23 cellular contexts compared by ENCODE assay signal in the genomic region with DNA sequence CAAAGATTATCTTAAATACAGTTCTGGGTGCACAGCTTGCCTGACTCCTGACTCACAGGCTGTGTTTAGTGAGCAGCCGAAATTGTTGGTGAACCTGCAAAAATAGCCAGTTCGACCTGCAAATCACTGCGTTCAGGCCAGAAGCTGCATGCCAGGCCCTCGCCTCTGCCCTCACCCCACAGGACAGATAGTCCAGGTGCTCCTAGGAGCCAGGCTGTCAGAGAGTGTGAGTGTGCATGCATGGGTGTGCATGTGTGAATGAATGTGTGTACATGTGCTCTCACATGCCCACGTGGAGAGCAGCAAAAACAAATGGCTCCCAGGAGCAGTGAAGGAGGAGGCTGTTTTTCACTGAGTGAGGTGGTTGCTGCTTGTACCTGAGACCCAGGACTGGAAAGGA.
DNase-seq lines count a peak whose midpoint lies in the region; ATAC-seq, FAIRE-seq and TF ChIP-seq lines count a peak whose summit lies in the region.
"Had no signal": no experiment of that assay in that cellular context is flagged by ENCODE, and none has a peak within 500 bp of the region (broad histone marks: within the 10 kb centered on the region; RNA-seq: fewer than 3 reads in every experiment).

No MANE protein-coding gene starts in this region.

- H2AK5ac ChIP-seq in H1 (ENCODE audit: low read depth, low read length) (no peak overlapping the region), trophoblast cell (ENCODE audit: low read length) (no peak overlapping the region)

- H3K9me3 ChIP-seq in HepG2 (ENCODE audit: low read length) = no peaks in the 10 kb centered on the region
- no peaks in the 10 kb centered on the region for H3K9me3 ChIP-seq in right lobe of liver
- no peaks in the 10 kb centered on the region for H3K9me3 ChIP-seq in H1 (ENCODE audit: insufficient read depth in 2 of 2, low read depth in 1 of 2, low read length in 1 of 2)
- no peaks in the 10 kb centered on the region for H3K9me3 ChIP-seq in trophoblast cell (ENCODE audit: insufficient read depth, low read depth, low read length)
- H3K9me3 ChIP-seq: BLaER1, Caco-2, HAP-1 had no signal

- no peak overlapping the region for H3K56ac ChIP-seq in H1 (replicated peaks; ENCODE audit: insufficient read length, low read depth, low read length)

- H3K23me2 ChIP-seq in H1 (ENCODE audit: low read depth, low read length) = no peaks in the 10 kb centered on the region; the same call in none of the 2 replicates

- H3K79me1 ChIP-seq in H1 (ENCODE audit: low read depth, low read length) (no peaks in the 10 kb centered on the region; the same call in 1 of the 2 replicates), trophoblast cell (ENCODE audit: low read length) (no peaks in the 10 kb centered on the region)

- H4K20me1 ChIP-seq in HepG2 (ENCODE audit: insufficient read depth, low read length) (no peaks in the 10 kb centered on the region), H1 (replicated peaks in 1 of 2; ENCODE audit: control insufficient read depth in 1 of 2, insufficient read depth in 2 of 2, low read length in 2 of 2) (no peaks in the 10 kb centered on the region)
- H4K20me1 ChIP-seq: BLaER1 had no signal

- H3K9ac ChIP-seq in HepG2 (ENCODE audit: insufficient read depth, low read depth, low read length) (no peak overlapping the region), H1 (replicated peaks in 1 of 4; ENCODE audit: extremely low read depth in 1 of 4, low read depth in 3 of 4, low read length in 3 of 4) (no peak overlapping the region), trophoblast cell (ENCODE audit: low read length) (no peak overlapping the region)
- H3K9ac ChIP-seq: BLaER1 had no signal

- H3K27ac ChIP-seq in HepG2 (ENCODE audit: extremely low read length, insufficient read depth, low read length) = no peak overlapping the region
- H3K27ac ChIP-seq in right lobe of liver = no peak overlapping the region
- H3K27ac ChIP-seq in H1 (ENCODE audit: low read depth, low read length) = no peak overlapping the region
- no peak overlapping the region for H3K27ac ChIP-seq in trophoblast cell (ENCODE audit: low read depth, low read length)
- H3K27ac ChIP-seq: 22Rv1, BLaER1, C4-2B had no signal

- no peak overlapping the region for H2BK5ac ChIP-seq in H1 (ENCODE audit: low read depth, low read length)
- H2BK5ac ChIP-seq in trophoblast cell (ENCODE audit: low read depth, low read length, poor library complexity) = no peak overlapping the region

- no peak for FAIRE-seq in HepG2 (lab: Jason Lieb, UNC)
- FAIRE-seq in H1 (lab: Jason Lieb, UNC) = no peak
- FAIRE-seq: A204.1, GM12891, GM18507, H54 had no signal

- H3K18ac ChIP-seq in H1 (ENCODE audit: extremely low read depth, low read length) (no peak overlapping the region; the same call in 1 of the 2 replicates), trophoblast cell (ENCODE audit: low read length) (no peak overlapping the region)

- H2AFZ ChIP-seq in HepG2 (ENCODE audit: low read length) (no peak overlapping the region), H1 (ENCODE audit: low read length) (no peak overlapping the region), trophoblast cell (ENCODE audit: insufficient read depth, low read length, poor library complexity) (no peak overlapping the region)
- H2AFZ ChIP-seq: GM23338 had no signal

- H3K4me1 Mint-ChIP-seq in MCF 10A (ENCODE audit: insufficient read depth, unreplicated experiment) = no peaks in the 10 kb centered on the region
- H3K4me1 Mint-ChIP-seq: B cell; CD4-positive, CD25-positive, alpha-beta regulatory T cell had no signal

- ATAC-seq in HepG2 (no peak), right lobe of liver (no peak)
- ATAC-seq: CD8-positive, alpha-beta T cell; GM23338 had no signal

- no peak overlapping the region for H3K4me3 Mint-ChIP-seq in MCF 10A (ENCODE audit: unreplicated experiment)
- H3K4me3 Mint-ChIP-seq: B cell; CD4-positive, CD25-positive, alpha-beta regulatory T cell; CD8-positive, alpha-beta T cell; GM23338; HFFc6 had no signal

- CTCF ChIA-PET in HepG2 (lab: Yijun Ruan, JAX; ENCODE audit: low intra/inter-chr PET ratio, low total read pairs) (no interaction called here), H1 (lab: Charles Lee; ENCODE audit: partially characterized antibody) (interaction anchor here (1.1 kb wide), 1 partner anchor 880 kb away, joined by 3 read pairs; a partner anchor contains a TSS), MCF 10A (lab: Yijun Ruan, JAX) (interaction anchor here (1.7 kb wide), 1 partner anchor 31 kb away, joined by 10 read pairs; no protein-coding TSS in a partner anchor)

- H2BK20ac ChIP-seq in H1 (ENCODE audit: low read length) = 0 out of 2 replicates have a peak overlapping the region, but pooled peaks have one; percentile 44

- no peaks in the 10 kb centered on the region for H3K4me1 ChIP-seq in HepG2 (ENCODE audit: insufficient read depth, low read length)
- no peaks in the 10 kb centered on the region for H3K4me1 ChIP-seq in right lobe of liver
- H3K4me1 ChIP-seq in H1 (replicated peaks in 1 of 4; ENCODE audit: control insufficient read depth in 3 of 4, insufficient read depth in 4 of 4, low read length in 3 of 4) = peaks cover 0 to 5% (median 3%) of the 10 kb centered on the region in 4 experiments; a peak in 3 of 7 replicates
- H3K4me1 ChIP-seq in trophoblast cell (ENCODE audit: control insufficient read depth in 1 of 2, insufficient read depth in 2 of 2, low read length in 2 of 2) = peaks cover 0 to 3% of the 10 kb centered on the region in 2 experiments
- H3K4me1 ChIP-seq: BLaER1, Caco-2, HAP-1 had no signal

- H3K36me3 ChIP-seq in HepG2 (replicated peaks in 1 of 2; ENCODE audit: control insufficient read depth in 1 of 2, insufficient read depth in 2 of 2, low read length in 2 of 2) = no peaks in the 10 kb centered on the region
- H3K36me3 ChIP-seq in right lobe of liver = no peaks in the 10 kb centered on the region
- H3K36me3 ChIP-seq in H1 (ENCODE audit: control insufficient read depth in 2 of 4, insufficient read depth in 4 of 4, low read length in 3 of 4) = no peaks in the 10 kb centered on the region
- H3K36me3 ChIP-seq in trophoblast cell (ENCODE audit: control insufficient read depth in 1 of 2, insufficient read depth in 2 of 2, low read length in 2 of 2) = no peaks in the 10 kb centered on the region
- H3K36me3 ChIP-seq: BLaER1, HAP-1 had no signal

- no peaks in the 10 kb centered on the region for H3K36me3 Mint-ChIP-seq in MCF 10A (ENCODE audit: insufficient read depth, unreplicated experiment)
- H3K36me3 Mint-ChIP-seq: CD4-positive, CD25-positive, alpha-beta regulatory T cell; CD8-positive, alpha-beta T cell had no signal

- WGBS in HepG2 (ENCODE audit: low lambda C conversion rate) = 0% methylated on average over 5 of the region's 5 CpGs
- 57% methylated on average over 5 of the region's 5 CpGs for WGBS in right lobe of liver (ENCODE audit: insufficient coverage, low coverage, low lambda C conversion rate, missing lambda C conversion rate)
- WGBS in H1 (ENCODE audit: extremely low coverage in 1 of 2, insufficient coverage in 1 of 2, insufficient read length in 1 of 2, insufficient replicate concordance in 2 of 2, low coverage in 1 of 2, low lambda C conversion rate in 2 of 2, missing lambda C conversion rate in 1 of 2), 2 experiments = 93% methylated on average over 5 of the region's 5 CpGs; no CpG with 5 or more reads in 1 of the 2 experiments
- no CpG with 5 or more reads among the region's 5 CpGs for WGBS in trophoblast cell (ENCODE audit: extremely low coverage, insufficient coverage, insufficient read length)

- H2BK15ac ChIP-seq in H1 (ENCODE audit: low read length) = 0 out of 2 replicates have a peak overlapping the region, but pooled peaks have one; percentile 85

- H2BK12ac ChIP-seq in H1 (ENCODE audit: low read depth, low read length) (0 out of 2 replicates have a peak overlapping the region, but pooled peaks have one; percentile 71), trophoblast cell (ENCODE audit: low read length) (no peak overlapping the region)

- H4K12ac ChIP-seq in trophoblast cell (ENCODE audit: low read depth, low read length) = no peak overlapping the region

- H4K91ac ChIP-seq in H1 (replicated peaks; ENCODE audit: insufficient read length, low read length) = no peak overlapping the region
- no peak overlapping the region for H4K91ac ChIP-seq in trophoblast cell (ENCODE audit: low read depth, low read length)

- H2BK120ac ChIP-seq in H1 (replicated peaks; ENCODE audit: low read depth, low read length) = no peak overlapping the region
- H2BK120ac ChIP-seq in trophoblast cell (ENCODE audit: insufficient read depth, low read length, poor library complexity) = no peak overlapping the region

- H3K79me2 ChIP-seq in HepG2 (ENCODE audit: insufficient read depth, low read length) = no peaks in the 10 kb centered on the region
- H3K79me2 ChIP-seq in H1 (ENCODE audit: control insufficient read depth in 1 of 2, insufficient read depth in 2 of 2, low read length in 2 of 2) = no peaks in the 10 kb centered on the region
- no peaks in the 10 kb centered on the region for H3K79me2 ChIP-seq in trophoblast cell (ENCODE audit: control insufficient read depth, insufficient read depth, low read length, poor library complexity)

- TF ChIP-seq POLR2A in HepG2 (IDR thresholded peaks at IDR 0.05; ENCODE audit: insufficient read depth in 1 of 2, low read depth in 2 of 2, low read length in 2 of 2) = no peak
- no peak for TF ChIP-seq POLR2A in right lobe of liver (IDR thresholded peaks at IDR 0.05)
- no peak for TF ChIP-seq POLR2A in H1 (IDR thresholded peaks at IDR 0.05; ENCODE audit: control extremely low read depth in 1 of 2, low read depth in 2 of 2, low read length in 2 of 2)

- no peaks in the 10 kb centered on the region for H3K9me3 Mint-ChIP-seq in MCF 10A (ENCODE audit: unreplicated experiment)
- H3K9me3 Mint-ChIP-seq: CD8-positive, alpha-beta T cell; GM23338; HFFc6 had no signal

- no peaks in the 10 kb centered on the region for H3K27me3 Mint-ChIP-seq in MCF 10A (ENCODE audit: insufficient read depth, unreplicated experiment)
- H3K27me3 Mint-ChIP-seq: CD4-positive, CD25-positive, alpha-beta regulatory T cell had no signal

- H3K23ac ChIP-seq in H1 (ENCODE audit: insufficient read length) (no peak overlapping the region), trophoblast cell (ENCODE audit: low read length) (peak overlapping the region; percentile 63)

- no peak for TF ChIP-seq CTCF in HepG2 (CRISPR knock-in tag; IDR thresholded peaks at IDR 0.05)
- no peak for TF ChIP-seq CTCF in right lobe of liver (IDR thresholded peaks at IDR 0.05)
- no peak for TF ChIP-seq CTCF in H1 (IDR thresholded peaks at IDR 0.05; ENCODE audit: control extremely low read depth in 1 of 3, insufficient read depth in 1 of 3, low read depth in 1 of 3, low read length in 3 of 3)
- TF ChIP-seq CTCF in MCF 10A (IDR thresholded peaks at IDR 0.05; ENCODE audit: unreplicated experiment) = no peak

- H3K4ac ChIP-seq in H1 (replicated peaks; ENCODE audit: insufficient read length, low read depth, low read length) (no peak overlapping the region), trophoblast cell (ENCODE audit: low read depth, low read length) (no peak overlapping the region)

- DNase-seq in HepG2 (ENCODE audit: low spot score) = no peak
- no peak for DNase-seq in right lobe of liver
- DNase-seq in H1 (ENCODE audit: low read depth in 1 of 2, low spot score in 2 of 2) = no peak
- no peak for DNase-seq in trophoblast cell
- no peak for DNase-seq in MCF 10A (ENCODE audit: unreplicated experiment)
- DNase-seq in Kasumi-1 (lab: John Stamatoyannopoulos, UW) = no peak
- DNase-seq: Caco-2; CD4-positive, CD25-positive, alpha-beta regulatory T cell; CD8-positive, alpha-beta T cell; DMS153; EL; GF-D8; HFFc6 had no signal

- POLR2A ChIA-PET in HepG2 (lab: Yijun Ruan, JAX) = no interaction called here
- POLR2A ChIA-PET in H1 (lab: Charles Lee; ENCODE audit: partially characterized antibody) = no interaction called here
- POLR2A ChIA-PET in MCF 10A (lab: Yijun Ruan, JAX) = no interaction called here

- no peak overlapping the region for H3K4me3 ChIP-seq in HepG2 (replicated peaks in 1 of 3; ENCODE audit: insufficient read depth in 1 of 3, low read depth in 2 of 3, low read length in 3 of 3)
- H3K4me3 ChIP-seq in right lobe of liver = no peak overlapping the region
- H3K4me3 ChIP-seq in H1 (ENCODE audit: extremely low read depth in 1 of 4, insufficient read depth in 2 of 4, low read depth in 3 of 4, low read length in 4 of 4) = no peak overlapping the region
- H3K4me3 ChIP-seq in trophoblast cell (ENCODE audit: low read depth, low read length) = no peak overlapping the region
- H3K4me3 ChIP-seq: BLaER1, GM23338, HAP-1 had no signal

- H4K5ac ChIP-seq in H1 (ENCODE audit: insufficient read length, low read depth, low read length) = no peak overlapping the region

- H3K27me3 ChIP-seq in HepG2 (ENCODE audit: control insufficient read depth in 1 of 2, insufficient read depth in 2 of 2, low read length in 2 of 2) (peaks cover 0 to 10% of the 10 kb centered on the region in 2 experiments; a peak in 3 of 5 replicates), right lobe of liver (no peaks in the 10 kb centered on the region), H1 (replicated peaks in 1 of 4; ENCODE audit: control insufficient read depth in 3 of 4, extremely low read depth in 1 of 4, insufficient read depth in 3 of 4, low read length in 3 of 4) (no peaks in the 10 kb centered on the region; a peak in 1 of 7 replicates), trophoblast cell (ENCODE audit: insufficient read depth, low read length) (no peaks in the 10 kb centered on the region)
- H3K27me3 ChIP-seq: BLaER1 had no signal

- no peak for TF ChIP-seq EP300 in HepG2 (IDR thresholded peaks at IDR 0.05; ENCODE audit: low read depth in 2 of 2, low read length in 2 of 2)
- no peak for TF ChIP-seq EP300 in HepG2 (CRISPR knock-in tag; IDR thresholded peaks at IDR 0.05; ENCODE audit: borderline replicate concordance)
- no peak for TF ChIP-seq EP300 in H1 (IDR thresholded peaks at IDR 0.05; ENCODE audit: borderline replicate concordance in 1 of 2, low read depth in 2 of 2, low read length in 2 of 2)

- H3K27ac Mint-ChIP-seq in MCF 10A (ENCODE audit: low read depth, unreplicated experiment) = no peak overlapping the region
- H3K27ac Mint-ChIP-seq: B cell; CD4-positive, CD25-positive, alpha-beta regulatory T cell; CD8-positive, alpha-beta T cell; GM23338; HFFc6 had no signal

- H3K14ac ChIP-seq in H1 (ENCODE audit: insufficient read length) (no peak overlapping the region), trophoblast cell (ENCODE audit: low read length) (no peak overlapping the region)

- intact Hi-C loops in HepG2 (cut with micrococcal nuclease; ENCODE audit: unreplicated experiment) = no loop called here
- intact Hi-C loops in right lobe of liver (cut with DNase I) = no loop called here
- intact Hi-C loops in MCF 10A (cut with micrococcal nuclease) = no loop called here

- H4K8ac ChIP-seq in H1 (ENCODE audit: extremely low read depth, insufficient read depth, low read length) (no peak overlapping the region; the same call in 1 of the 2 replicates), trophoblast cell (ENCODE audit: low read depth, low read length) (no peak overlapping the region)

- in situ Hi-C loops in HepG2 (cut with HindIII; ENCODE audit: extremely low pct_ligation_motif_present, low pct_unique_long_range_greater_than_20kb) = no loop called here

- TF ChIP-seq RAD21 in HepG2 (CRISPR knock-in tag; IDR thresholded peaks at IDR 0.05) = no peak
- TF ChIP-seq RAD21 in H1 (IDR thresholded peaks at IDR 0.05 in 1 of 2, conservative IDR thresholded peaks at IDR 0.05 in 1 of 2; ENCODE audit: low read depth in 2 of 2, low read length in 2 of 2) = no peak

- no peak overlapping the region for H3K4me2 ChIP-seq in HepG2 (ENCODE audit: low read depth, low read length)
- H3K4me2 ChIP-seq in H1 (ENCODE audit: insufficient read depth in 1 of 2, low read depth in 2 of 2, low read length in 2 of 2) = no peak overlapping the region
- no peak overlapping the region for H3K4me2 ChIP-seq in trophoblast cell (ENCODE audit: low read length)
- H3K4me2 ChIP-seq: BLaER1, GM23338 had no signal

- BruUV-seq in HepG2 (replicated peaks; lab: Mats Ljungman, UMichigan) = no TSS peak
- no TSS peak for BruUV-seq in MCF 10A (replicated peaks; lab: Mats Ljungman, UMichigan)
